12 cellular contexts compared by ENCODE assay signal in the genomic region with DNA sequence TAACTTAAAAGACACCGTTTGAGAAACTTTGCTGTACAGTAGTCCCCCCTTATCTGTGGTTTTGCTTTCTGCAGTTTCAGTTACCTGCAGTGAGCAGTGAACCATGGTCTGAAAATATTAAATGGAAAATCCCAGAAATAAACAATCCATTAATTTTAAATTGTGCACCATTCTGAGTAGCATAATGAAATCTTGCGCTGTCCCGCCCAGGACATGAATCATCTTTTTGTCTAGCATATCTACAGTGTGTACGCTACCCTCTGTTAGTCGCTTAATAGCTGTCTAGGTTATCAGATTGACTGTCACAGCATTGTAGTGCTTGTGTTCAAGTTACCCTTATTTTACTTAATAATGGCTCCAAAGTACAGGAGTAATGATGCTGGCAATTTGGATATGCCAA. TPM values are rescaled to one million over a fixed set of nuclear protein-coding genes. Genes with fewer than 3 reads are reported as not detected.
DNase-seq lines count a peak whose midpoint lies in the region; ATAC-seq, FAIRE-seq and TF ChIP-seq lines count a peak whose summit lies in the region.
"Had no signal": no experiment of that assay in that cellular context is flagged by ENCODE, and none has a peak within 500 bp of the region (broad histone marks: within the 10 kb centered on the region; RNA-seq: fewer than 3 reads in every experiment).

No MANE protein-coding gene starts in this region.

- H3K9me1 ChIP-seq in endothelial cell of umbilical vein (replicated peaks; ENCODE audit: control insufficient read depth, extremely low read depth, insufficient read depth, low read length): no peaks in the 10 kb centered on the region

- H3K79me2 ChIP-seq in endothelial cell of umbilical vein (ENCODE audit: control insufficient read depth, insufficient read depth, low read length): peaks cover 92% of the 10 kb centered on the region

- H3K4me3 ChIP-seq in endothelial cell of umbilical vein (replicated peaks in 1 of 3; ENCODE audit: insufficient read depth in 1 of 3, low read depth in 1 of 3, low read length in 3 of 3): peak overlapping the region in 1 of 3 experiments; percentile 8
- H3K4me3 ChIP-seq: cardiac muscle cell, transverse colon had no signal

- H3K9me3 Mint-ChIP-seq in activated T-cell treated with anti-CD3 and anti-CD28 coated beads, Interleukin-2, amount 50 U/mL, for 24 hours: no peaks in the 10 kb centered on the region
- no peaks in the 10 kb centered on the region for H3K9me3 Mint-ChIP-seq in T-helper 1 cell treated with Interleukin-12 subunit alpha and Interleukin-12 subunit beta and Interleukin-4 antibody, amounts not matched to agents 30 μg/mL and 1 μg/mL, for 36 hours

- peak overlapping the region; percentile 91 for H3K4me3 Mint-ChIP-seq in activated T-cell treated with anti-CD3 and anti-CD28 coated beads, Interleukin-2, amount 50 U/mL, for 24 hours
- H3K4me3 Mint-ChIP-seq in T-helper 1 cell treated with Interleukin-12 subunit alpha and Interleukin-12 subunit beta and Interleukin-4 antibody, amounts not matched to agents 30 μg/mL and 1 μg/mL, for 36 hours: peak overlapping the region; percentile 47

- no peak for DNase-seq in activated T-cell treated with anti-CD3 and anti-CD28 coated beads, Interleukin-2, amount 50 U/mL, for 24 hours
- no peak for DNase-seq in activated T-cell treated with anti-CD3 and anti-CD28 coated beads, Interleukin-2, amount 50 U/mL, for 1 hour
- peak; percentile 55 for DNase-seq in endothelial cell of umbilical vein (ENCODE audit: low read depth, low spot score)
- DNase-seq in stimulated activated naive CD8-positive, alpha-beta T cell treated with anti-CD3 and anti-CD28 coated beads, Interleukin-15, Interleukin-2, amounts not matched to agents 100 U/mL and 50 U/mL, for 24 hours: no peak
- no peak for DNase-seq in nucleus accumbens (lab: John Stamatoyannopoulos, UW)
- DNase-seq in NCI-H1105 (lab: John Stamatoyannopoulos, UW): no peak
- no peak for DNase-seq in D341Med (ENCODE audit: low spot score)
- DNase-seq: transverse colon, WERI-Rb-1 had no signal

- dilution Hi-C loops in endothelial cell of umbilical vein (cut with MboI; ENCODE audit: extremely low pct_ligation_motif_present, low sequenced_read_pairs): no loop called here

- peaks cover 11% of the 10 kb centered on the region for H4K20me1 ChIP-seq in endothelial cell of umbilical vein (replicated peaks; ENCODE audit: control insufficient read depth, extremely low read depth, insufficient read depth, low read length)

- H3K27me3 ChIP-seq in endothelial cell of umbilical vein (ENCODE audit: control insufficient read depth in 2 of 2, insufficient read depth in 2 of 2, low read length in 2 of 2): no peaks in the 10 kb centered on the region
- H3K27me3 ChIP-seq: cardiac muscle cell, transverse colon had no signal

- CTCF ChIA-PET in endothelial cell of umbilical vein (lab: Charles Lee): interaction anchor here (1.1 kb wide), 1 partner anchor 36 kb away, joined by 4 read pairs; no protein-coding TSS in a partner anchor

- H3K27ac Mint-ChIP-seq in activated T-cell treated with anti-CD3 and anti-CD28 coated beads, Interleukin-2, amount 50 U/mL, for 24 hours: peak overlapping the region; percentile 94
- H3K27ac Mint-ChIP-seq in T-helper 1 cell treated with Interleukin-12 subunit alpha and Interleukin-12 subunit beta and Interleukin-4 antibody, amounts not matched to agents 30 μg/mL and 1 μg/mL, for 36 hours: peak overlapping the region; percentile 23

- TF ChIP-seq CTCF in endothelial cell of umbilical vein (IDR thresholded peaks at IDR 0.05; ENCODE audit: extremely low read depth in 1 of 2, insufficient read depth in 1 of 2, low read depth in 1 of 2, low read length in 2 of 2): no peak

- intact Hi-C loops in endothelial cell of umbilical vein (cut with micrococcal nuclease): no loop called here

- no peak for TF ChIP-seq POLR2A in endothelial cell of umbilical vein (IDR thresholded peaks at IDR 0.05; ENCODE audit: low read depth, low read length)

- H3K9me3 ChIP-seq in endothelial cell of umbilical vein (replicated peaks; ENCODE audit: control insufficient read depth, insufficient read depth, low read length): no peaks in the 10 kb centered on the region
- H3K9me3 ChIP-seq: transverse colon had no signal

- no TSS peak for BruUV-seq in endothelial cell of umbilical vein (replicated peaks; lab: Mats Ljungman, UMichigan)

- H3K9ac ChIP-seq in endothelial cell of umbilical vein (replicated peaks; ENCODE audit: extremely low read depth, insufficient read depth, low read length): no peak overlapping the region

- H3K36me3 Mint-ChIP-seq in activated T-cell treated with anti-CD3 and anti-CD28 coated beads, Interleukin-2, amount 50 U/mL, for 24 hours (ENCODE audit: low read depth): peaks cover 100% of the 10 kb centered on the region
- peaks cover 78% of the 10 kb centered on the region for H3K36me3 Mint-ChIP-seq in T-helper 1 cell treated with Interleukin-12 subunit alpha and Interleukin-12 subunit beta and Interleukin-4 antibody, amounts not matched to agents 30 μg/mL and 1 μg/mL, for 36 hours (ENCODE audit: low read depth)

- peak; percentile 73 for ATAC-seq in stimulated activated naive CD8-positive, alpha-beta T cell treated with anti-CD3 and anti-CD28 coated beads, Interleukin-15, Interleukin-2, amounts not matched to agents 100 U/mL and 50 U/mL, for 24 hours

- peaks cover 56% of the 10 kb centered on the region for H3K4me1 ChIP-seq in endothelial cell of umbilical vein (ENCODE audit: control insufficient read depth, extremely low read depth, insufficient read depth, low read length)

- H3K27me3 Mint-ChIP-seq in activated T-cell treated with anti-CD3 and anti-CD28 coated beads, Interleukin-2, amount 50 U/mL, for 24 hours: no peaks in the 10 kb centered on the region
- H3K27me3 Mint-ChIP-seq in T-helper 1 cell treated with Interleukin-12 subunit alpha and Interleukin-12 subunit beta and Interleukin-4 antibody, amounts not matched to agents 30 μg/mL and 1 μg/mL, for 36 hours (ENCODE audit: low read depth): no peaks in the 10 kb centered on the region

- peak overlapping the region; percentile 74 for H3K4me2 ChIP-seq in endothelial cell of umbilical vein (ENCODE audit: insufficient read depth, low read length)

- peak overlapping the region; percentile 53 for H3K27ac ChIP-seq in endothelial cell of umbilical vein (ENCODE audit: insufficient read depth, low read depth, low read length)
- H3K27ac ChIP-seq: cardiac muscle cell, WERI-Rb-1 had no signal

- POLR2A ChIA-PET in endothelial cell of umbilical vein (lab: Charles Lee): no interaction called here

- peaks cover 10 to 30% of the 10 kb centered on the region in 2 experiments for H3K36me3 ChIP-seq in endothelial cell of umbilical vein (ENCODE audit: control insufficient read depth in 2 of 2, extremely low read depth in 1 of 2, insufficient read depth in 2 of 2, low read length in 2 of 2)

- H2AFZ ChIP-seq in endothelial cell of umbilical vein (ENCODE audit: low read depth, low read length): no peak overlapping the region

- peaks cover 86% of the 10 kb centered on the region for H3K4me1 Mint-ChIP-seq in activated T-cell treated with anti-CD3 and anti-CD28 coated beads, Interleukin-2, amount 50 U/mL, for 24 hours (ENCODE audit: low read depth)
- H3K4me1 Mint-ChIP-seq in T-helper 1 cell treated with Interleukin-12 subunit alpha and Interleukin-12 subunit beta and Interleukin-4 antibody, amounts not matched to agents 30 μg/mL and 1 μg/mL, for 36 hours (ENCODE audit: low read depth): peaks cover 73% of the 10 kb centered on the region

- FAIRE-seq in endothelial cell of umbilical vein (lab: Jason Lieb, UNC): peak; percentile 37

RNA-seq across cellular contexts. Expression of gene ARPC2, which starts 6.1 kb away (rescaled TPM):
- 455 and 483 TPM in 2 replicates for total RNA-seq in endothelial cell of umbilical vein
- polyA plus RNA-seq in endothelial cell of umbilical vein: 417 and 433 TPM in 2 replicates
- 499 and 555 TPM in 2 replicates for polyA plus RNA-seq in endothelial cell of umbilical vein (2011; cell fraction: cytosol; rRNA removed)
- polyA plus RNA-seq in endothelial cell of umbilical vein (2011; cell fraction: nucleus; rRNA removed): 278 and 328 TPM in 2 replicates
- 474 and 501 TPM in 2 replicates for polyA plus RNA-seq in endothelial cell of umbilical vein (2012)
- 393 and 414 TPM in 2 replicates for polyA minus RNA-seq in endothelial cell of umbilical vein
- polyA minus RNA-seq in endothelial cell of umbilical vein (2011; cell fraction: cytosol; rRNA and poly(A)+ RNA removed): 95.7 TPM
- 178 and 226 TPM in 2 replicates for polyA minus RNA-seq in endothelial cell of umbilical vein (2011; cell fraction: nucleus; rRNA and poly(A)+ RNA removed)

RNA-seq across cellular contexts. Expression of gene GPBAR1, which starts 37.8 kb away (rescaled TPM):
- total RNA-seq in endothelial cell of umbilical vein: 0.60 and 0.75 TPM in 2 replicates
- polyA plus RNA-seq in endothelial cell of umbilical vein: 0.14 TPM in 2 replicates
- 0.03 and 0.20 TPM in 2 replicates for polyA plus RNA-seq in endothelial cell of umbilical vein (2011; cell fraction: cytosol; rRNA removed)
- polyA plus RNA-seq in endothelial cell of umbilical vein (2011; cell fraction: nucleus; rRNA removed): 0.53 and 0.60 TPM in 2 replicates
- polyA plus RNA-seq in endothelial cell of umbilical vein (2012): 0.15 and 0.25 TPM in 2 replicates
- polyA minus RNA-seq in endothelial cell of umbilical vein: 0.57 and 0.61 TPM in 2 replicates
- not detected for polyA minus RNA-seq in endothelial cell of umbilical vein (2011; cell fraction: cytosol; rRNA and poly(A)+ RNA removed)
- 0.72 and 1.3 TPM in 2 replicates for polyA minus RNA-seq in endothelial cell of umbilical vein (2011; cell fraction: nucleus; rRNA and poly(A)+ RNA removed)

RNA-seq across cellular contexts. Expression of gene AAMP, which starts 46.9 kb away (rescaled TPM):
- total RNA-seq in endothelial cell of umbilical vein: 59.7 and 69.3 TPM in 2 replicates
- polyA plus RNA-seq in endothelial cell of umbilical vein: 84.4 and 99.0 TPM in 2 replicates
- 75.4 and 77.0 TPM in 2 replicates for polyA plus RNA-seq in endothelial cell of umbilical vein (2011; cell fraction: cytosol; rRNA removed)
- polyA plus RNA-seq in endothelial cell of umbilical vein (2011; cell fraction: nucleus; rRNA removed): 106 and 107 TPM in 2 replicates
- polyA plus RNA-seq in endothelial cell of umbilical vein (2012): 61.2 and 63.0 TPM in 2 replicates
- polyA minus RNA-seq in endothelial cell of umbilical vein: 44.1 and 48.6 TPM in 2 replicates
- 29.8 TPM for polyA minus RNA-seq in endothelial cell of umbilical vein (2011; cell fraction: cytosol; rRNA and poly(A)+ RNA removed)
- polyA minus RNA-seq in endothelial cell of umbilical vein (2011; cell fraction: nucleus; rRNA and poly(A)+ RNA removed): 18.0 and 19.7 TPM in 2 replicates

RNA-seq across cellular contexts. Expression of gene PNKD, which starts 47.3 kb away (rescaled TPM):
- total RNA-seq in endothelial cell of umbilical vein: 56.1 and 56.6 TPM in 2 replicates
- 88.3 and 98.9 TPM in 2 replicates for polyA plus RNA-seq in endothelial cell of umbilical vein
- 81.0 and 85.8 TPM in 2 replicates for polyA plus RNA-seq in endothelial cell of umbilical vein (2011; cell fraction: cytosol; rRNA removed)
- polyA plus RNA-seq in endothelial cell of umbilical vein (2011; cell fraction: nucleus; rRNA removed): 38.6 and 41.8 TPM in 2 replicates
- 67.0 and 68.1 TPM in 2 replicates for polyA plus RNA-seq in endothelial cell of umbilical vein (2012)
- 27.1 and 28.2 TPM in 2 replicates for polyA minus RNA-seq in endothelial cell of umbilical vein
- polyA minus RNA-seq in endothelial cell of umbilical vein (2011; cell fraction: cytosol; rRNA and poly(A)+ RNA removed): 10.1 TPM
- 7.1 and 10.4 TPM in 2 replicates for polyA minus RNA-seq in endothelial cell of umbilical vein (2011; cell fraction: nucleus; rRNA and poly(A)+ RNA removed)

RNA-seq across cellular contexts. Expression of gene CXCR1, which starts 56.3 kb away (rescaled TPM):
- not detected in 2 replicates for total RNA-seq in endothelial cell of umbilical vein
- not detected in 2 replicates for polyA plus RNA-seq in endothelial cell of umbilical vein
- polyA plus RNA-seq in endothelial cell of umbilical vein (2011; cell fraction: cytosol; rRNA removed): not detected in 2 replicates
- polyA plus RNA-seq in endothelial cell of umbilical vein (2011; cell fraction: nucleus; rRNA removed): not detected in 2 replicates
- polyA plus RNA-seq in endothelial cell of umbilical vein (2012): not detected in 2 replicates
- not detected in 2 replicates for polyA minus RNA-seq in endothelial cell of umbilical vein
- polyA minus RNA-seq in endothelial cell of umbilical vein (2011; cell fraction: cytosol; rRNA and poly(A)+ RNA removed): not detected
- not detected in 2 replicates for polyA minus RNA-seq in endothelial cell of umbilical vein (2011; cell fraction: nucleus; rRNA and poly(A)+ RNA removed)
- total RNA-seq: cardiac muscle cell, mucosa of gallbladder had no signal
- polyA plus RNA-seq: cardiac muscle cell had no signal
